In the genomic region with DNA sequence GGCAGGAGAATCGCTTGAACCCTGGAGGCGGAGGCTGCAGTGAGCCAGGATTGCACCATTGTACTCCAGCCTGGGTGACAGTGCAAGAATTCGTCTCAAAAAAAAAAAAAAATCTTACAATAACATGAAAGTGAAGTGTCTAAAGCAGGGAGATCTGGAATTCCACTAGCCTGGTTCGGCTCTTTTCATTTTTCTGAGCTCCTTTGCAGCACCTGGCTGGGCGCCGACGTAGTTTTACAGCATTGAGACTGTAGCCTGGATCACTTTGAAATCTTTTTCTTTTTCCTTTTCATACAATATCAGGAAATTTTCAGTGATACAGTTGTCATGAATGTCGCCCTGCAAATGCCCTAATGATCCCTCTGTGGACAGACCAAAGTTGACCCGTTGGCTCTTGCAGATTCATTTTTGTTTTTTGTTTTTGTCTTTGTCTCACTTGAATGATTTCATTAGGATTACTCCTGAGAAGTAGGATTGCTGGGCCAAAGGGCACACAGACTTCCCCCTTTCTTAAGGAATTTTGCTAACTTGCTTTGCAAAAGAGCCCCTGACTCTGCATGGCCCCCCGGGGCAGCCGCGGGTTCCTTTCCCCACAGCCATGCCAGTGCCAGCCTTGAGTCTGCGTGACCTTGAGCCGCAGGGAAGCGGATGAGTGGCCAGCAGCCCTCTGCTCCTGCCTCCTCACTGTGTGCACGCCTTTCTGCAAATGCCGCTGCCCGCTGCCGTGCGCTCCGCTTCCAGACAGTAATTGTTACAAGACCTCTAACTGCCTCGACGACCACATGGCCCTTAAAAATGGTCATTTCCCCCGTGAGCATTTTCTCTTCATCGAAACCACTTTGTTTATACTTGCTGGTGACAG, we compare ENCODE assay signal across 17 cellular contexts. TPM values are rescaled to one million over a fixed set of nuclear protein-coding genes. Genes with fewer than 3 reads are reported as not detected.
DNase-seq lines count a peak whose midpoint lies in the region; ATAC-seq and TF ChIP-seq lines count a peak whose summit lies in the region.
"Had no signal": no experiment of that assay in that cellular context is flagged by ENCODE, and none has a peak within 500 bp of the region (broad histone marks: within the 10 kb centered on the region; RNA-seq: fewer than 3 reads in every experiment).

No MANE protein-coding gene starts in this region.

- no peak for ATAC-seq in activated naive CD8-positive, alpha-beta T cell treated with anti-CD3 and anti-CD28 coated beads, Interleukin-2, amount 50 U/mL, for 24 hours
- ATAC-seq in GM21423 (IDR thresholded peaks at IDR 0.05; ENCODE audit: unreplicated experiment) = no peak

- in situ Hi-C loops in Caki2 (cut with HindIII; ENCODE audit: low pct_unique_long_range_greater_than_20kb, low sequenced_read_pairs) = no loop called here

- TF ChIP-seq EP300 in Ishikawa (IDR thresholded peaks at IDR 0.05; ENCODE audit: borderline replicate concordance) = no peak; the same call in 1 of the 2 replicates

- no peak overlapping the region for H3K27ac Mint-ChIP-seq in activated naive CD8-positive, alpha-beta T cell treated with anti-CD3 and anti-CD28 coated beads, Interleukin-2, amount 50 U/mL, for 24 hours

- no peak for TF ChIP-seq RAD21 in Ishikawa (IDR thresholded peaks at IDR 0.05; ENCODE audit: low read depth)

- no peaks in the 10 kb centered on the region for H3K36me3 Mint-ChIP-seq in activated naive CD8-positive, alpha-beta T cell treated with anti-CD3 and anti-CD28 coated beads, Interleukin-2, amount 50 U/mL, for 24 hours (ENCODE audit: low read depth)

- no peak overlapping the region for H3K4me3 Mint-ChIP-seq in activated naive CD8-positive, alpha-beta T cell treated with anti-CD3 and anti-CD28 coated beads, Interleukin-2, amount 50 U/mL, for 24 hours

- no peaks in the 10 kb centered on the region for H3K9me3 Mint-ChIP-seq in activated naive CD8-positive, alpha-beta T cell treated with anti-CD3 and anti-CD28 coated beads, Interleukin-2, amount 50 U/mL, for 24 hours

- DNase-seq in Caki2 (ENCODE audit: low read depth) = peak; percentile 81
- peak; percentile 76 for DNase-seq in ecto neural progenitor cell (ENCODE audit: low spot score)
- peak; percentile 39 for DNase-seq in left kidney (ENCODE audit: low read depth, low spot score)
- no peak for DNase-seq in activated naive CD8-positive, alpha-beta T cell treated with anti-CD3 and anti-CD28 coated beads, Interleukin-2, amount 50 U/mL, for 24 hours
- DNase-seq in hypothalamus (lab: John Stamatoyannopoulos, UW) = no peak
- no peak for DNase-seq in SKM-1 treated with dmso at 0.1 percent for 144 hours (lab: John Stamatoyannopoulos, UW; ENCODE audit: unreplicated experiment)
- DNase-seq: DMS 273 treated with DMSO at 0.1 percent for 48 hours, GF-D8, GOT3, IMR-90, NCI-H1105 treated with DMSO at 0.1 percent for 48 hours, NCI-H187, NCI-H69, OCI-M1, SJCRH30 had no signal

- no peaks in the 10 kb centered on the region for H3K4me1 Mint-ChIP-seq in activated naive CD8-positive, alpha-beta T cell treated with anti-CD3 and anti-CD28 coated beads, Interleukin-2, amount 50 U/mL, for 24 hours

- peaks cover 8% of the 10 kb centered on the region for H3K27me3 Mint-ChIP-seq in activated naive CD8-positive, alpha-beta T cell treated with anti-CD3 and anti-CD28 coated beads, Interleukin-2, amount 50 U/mL, for 24 hours

TF ChIP-seq in Ishikawa, 13 proteins besides CTCF, POLR2A, EP300 and RAD21:
- TF ChIP-seq MAX (IDR thresholded peaks at IDR 0.05) (peak; percentile 49; the same call in 1 of the 2 replicates), TCF12 (IDR thresholded peaks at IDR 0.05; ENCODE audit: low read depth) (peak; percentile 37; the same call in 1 of the 2 replicates), ZBTB7A (IDR thresholded peaks at IDR 0.05; ENCODE audit: low read depth) (no peak), NFIC (IDR thresholded peaks at IDR 0.05) (peak; percentile 48; the same call in 1 of the 2 replicates)
TF ChIP-seq in Ishikawa: peak in this region for 3.

RNA-seq across cellular contexts. Expression of gene CRISPLD2, which starts 28.0 kb away (rescaled TPM):
- 0.84 and 5.1 TPM in 2 replicates for total RNA-seq in Caki2 (2014; rRNA removed; shearing (Covaris generic); ENCODE audit: low replicate concordance)

Comparison
In these comparisons a context has a peak if more than half of its experiments do, and no peak if none do; other contexts are left out.
1. DNase-seq: peak in Caki2 (single experiment), ecto neural progenitor cell (single experiment) and left kidney (single experiment); none in activated naive CD8-positive, alpha-beta T cell treated with anti-CD3 and anti-CD28 coated beads, Interleukin-2, amount 50 U/mL, for 24 hours (single experiment), hypothalamus (0 of 51) and SKM-1 treated with dmso at 0.1 percent for 144 hours (single experiment).